Comparison of ENCODE assay signal across 1 cellular context in genomic region chr16:89572478-89573205, GRCh38.
A peak's percentile ranks its signal among the peaks of the same experiment; 100 is the strongest.
TF ChIP-seq lines count a peak whose summit lies in the region.

No MANE protein-coding gene starts in this region.

TF ChIP-seq in WTC11, 78 proteins besides CTCF, POLR2A, EP300 and RAD21:
- TF ChIP-seq GABPB1 (CRISPR knock-in tag; IDR thresholded peaks at IDR 0.05) = peak; percentile 49
- TF ChIP-seq ETV6 (CRISPR knock-in tag; IDR thresholded peaks at IDR 0.05) = no peak
